Comparison of ENCODE assay signal across 1 cellular context in the genomic region with DNA sequence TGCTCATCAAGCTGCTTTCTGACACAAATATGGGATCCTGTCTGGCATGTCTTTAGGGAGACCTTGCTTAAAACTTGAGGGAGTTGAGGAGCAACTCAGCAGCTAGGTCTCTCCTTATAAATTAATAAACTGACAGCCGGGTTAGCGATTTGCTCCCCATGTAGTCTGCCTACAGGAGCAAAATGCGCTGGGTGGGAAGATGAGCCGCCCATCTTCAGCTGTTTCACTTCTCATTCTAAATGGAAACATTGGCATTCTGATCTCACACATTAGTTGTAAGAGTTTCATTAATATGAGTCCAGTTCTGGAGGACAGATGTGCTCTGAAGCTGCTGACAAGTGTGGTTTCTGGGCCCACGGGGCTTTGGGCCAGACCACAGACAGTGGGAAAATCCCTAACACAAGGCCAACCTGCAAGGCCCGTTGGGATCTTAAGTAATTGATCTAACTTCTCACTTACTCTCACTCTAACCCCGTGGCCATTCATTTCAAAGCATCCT.
TF ChIP-seq lines count a peak whose summit lies in the region.

No MANE protein-coding gene starts in this region.

TF ChIP-seq in SK-N-SH, 30 proteins besides CTCF, POLR2A, EP300 and RAD21 (continued from another document):
- TF ChIP-seq FOXM1 (IDR thresholded peaks at IDR 0.05; ENCODE audit: low read depth) (no peak), SMC3 (IDR thresholded peaks at IDR 0.05; ENCODE audit: low read depth, low read length) (no peak)
